ENCODE assay signal across 8 cellular contexts in genomic region chr13:110715395-110716234, GRCh38. TPM values are rescaled to one million over a fixed set of nuclear protein-coding genes. Genes with fewer than 3 reads are reported as not detected.
DNase-seq lines count a peak whose midpoint lies in the region; ATAC-seq, FAIRE-seq and TF ChIP-seq lines count a peak whose summit lies in the region.

No MANE protein-coding gene starts in this region.

- POLR2A ChIA-PET in activated CD4-positive, alpha-beta T cell treated with anti-CD3 and anti-CD28 coated beads for 36 hours (lab: Charles Lee), result interaction anchor here (0.6 to 1.5 kb wide), 10 partner anchors 9 to 972 kb away, joined by 3 to 15 read pairs (median 4); partner anchors contain the start of genes ANKRD10 and CARS2

- H3K27me3 ChIP-seq in BE2C, result no peaks in the 10 kb centered on the region
- H3K27me3 ChIP-seq in kidney epithelial cell (ENCODE audit: control insufficient read depth, insufficient read depth, low read length), result no peaks in the 10 kb centered on the region

- ATAC-seq in HG03442 (IDR thresholded peaks at IDR 0.05; ENCODE audit: unreplicated experiment), result peak; percentile 54
- ATAC-seq in activated CD4-positive, alpha-beta T cell treated with anti-CD3 and anti-CD28 coated beads for 36 hours, result peak; percentile 67

- H3K4me3 ChIP-seq in BE2C (ENCODE audit: low read depth, low read length), result peak overlapping the region; percentile 94
- peak overlapping the region; percentile 94 for H3K4me3 ChIP-seq in choroid plexus epithelial cell (ENCODE audit: low read depth, low read length)
- peak overlapping the region; percentile 97 for H3K4me3 ChIP-seq in kidney epithelial cell (ENCODE audit: low read depth, low read length)

- H3K4me1 ChIP-seq in BE2C, result no peaks in the 10 kb centered on the region

- no peaks in the 10 kb centered on the region for H3K9me3 ChIP-seq in BE2C

- TF ChIP-seq CTCF in BE2C (IDR thresholded peaks at IDR 0.05; ENCODE audit: low read depth, low read length) (peak; percentile 16; the same call in 1 of the 2 replicates), choroid plexus epithelial cell (conservative IDR thresholded peaks at IDR 0.05; ENCODE audit: low read depth, low read length) (peak; percentile 24), kidney epithelial cell (IDR thresholded peaks at IDR 0.05; ENCODE audit: insufficient read depth, low read length, poor library complexity, severe bottlenecking) (no peak)

- H3K27me3 Mint-ChIP-seq in activated CD4-positive, alpha-beta T cell treated with anti-CD3 and anti-CD28 coated beads for 36 hours, result no peaks in the 10 kb centered on the region

- peak overlapping the region; percentile 97 for H3K27ac Mint-ChIP-seq in activated CD4-positive, alpha-beta T cell treated with anti-CD3 and anti-CD28 coated beads for 36 hours

- intact Hi-C loops in activated CD4-positive, alpha-beta T cell treated with anti-CD3 and anti-CD28 coated beads for 36 hours (cut with DNase I, micrococcal nuclease), result loop anchor here (1.0 to 10.0 kb wide), 10 partner anchors 9 to 931 kb away; partner anchors contain the start of genes ANKRD10 (in 2 of the 2), CARS2 (in 2 of the 2), IRS2 (in 1 of the 2) and RAB20 (in 1 of the 2)

- peak overlapping the region; percentile 87 for H3K4me3 Mint-ChIP-seq in activated CD4-positive, alpha-beta T cell treated with anti-CD3 and anti-CD28 coated beads for 36 hours

- FAIRE-seq in GM19239 (lab: Jason Lieb, UNC), result peak; percentile 99

- CTCF ChIA-PET in activated CD4-positive, alpha-beta T cell treated with anti-CD3 and anti-CD28 coated beads for 36 hours (lab: Charles Lee), result interaction anchor here (0.6 to 0.7 kb wide), 2 partner anchors 103 to 495 kb away, joined by 3 read pairs; no protein-coding TSS in a partner anchor

- H3K36me3 Mint-ChIP-seq in activated CD4-positive, alpha-beta T cell treated with anti-CD3 and anti-CD28 coated beads for 36 hours (ENCODE audit: low read depth), result peaks cover 17% of the 10 kb centered on the region

- peak; percentile 98 for DNase-seq in BE2C
- peak; percentile 91 for DNase-seq in GM19239 (ENCODE audit: insufficient read length, low spot score)
- DNase-seq in NCI-H510A (lab: John Stamatoyannopoulos, UW), result peak; percentile 100
- DNase-seq in activated CD4-positive, alpha-beta T cell treated with anti-CD3 and anti-CD28 coated beads for 36 hours, result peak; percentile 98
- DNase-seq in choroid plexus epithelial cell (ENCODE audit: low read depth), result peak; percentile 100
- DNase-seq in kidney epithelial cell (ENCODE audit: low read depth), result peak; percentile 98
- DNase-seq in stimulated activated CD4-positive, alpha-beta T cell treated with anti-CD3 and anti-CD28 coated beads, Interleukin-15, amount 100 ng/mL, for 24 hours, result peak; percentile 97

- no peaks in the 10 kb centered on the region for H3K9me3 Mint-ChIP-seq in activated CD4-positive, alpha-beta T cell treated with anti-CD3 and anti-CD28 coated beads for 36 hours (ENCODE audit: low read depth)

- H3K36me3 ChIP-seq in BE2C (peaks cover 3% of the 10 kb centered on the region), kidney epithelial cell (ENCODE audit: control insufficient read depth, insufficient read depth, low read length) (peaks cover 2% of the 10 kb centered on the region)

- H3K4me1 Mint-ChIP-seq in activated CD4-positive, alpha-beta T cell treated with anti-CD3 and anti-CD28 coated beads for 36 hours, result peaks cover 29% of the 10 kb centered on the region

RNA-seq across cellular contexts. Expression of gene ING1, which starts 2.1 kb away (rescaled TPM):
- polyA plus RNA-seq in BE2C (2012; ENCODE audit: insufficient read depth, insufficient read length, low read depth), result 23.4 TPM
- 10 to 100 TPM; 19.6 to 19.7 TPM for total RNA-seq in activated CD4-positive, alpha-beta T cell treated with anti-CD3 and anti-CD28 coated beads for 36 hours
- 12.6 and 14.7 TPM in 2 replicates for total RNA-seq in kidney epithelial cell

RNA-seq across cellular contexts. Expression of gene CARS2, which starts 9.7 kb away (rescaled TPM):
- polyA plus RNA-seq in BE2C (2012; ENCODE audit: insufficient read depth, insufficient read length, low read depth), result 69.1 TPM
- 10 to 100 TPM; 52.1 to 55.8 TPM for total RNA-seq in activated CD4-positive, alpha-beta T cell treated with anti-CD3 and anti-CD28 coated beads for 36 hours
- total RNA-seq in kidney epithelial cell, result 66.7 and 73.6 TPM in 2 replicates

Comparison
In these comparisons a context has a peak if more than half of its experiments do, and no peak if none do; other contexts are left out.
1. Peak in every context shown above with its lines: DNase-seq, ATAC-seq and H3K4me3 ChIP-seq.